ENCODE assay signal across 31 cellular contexts in genomic region chr11:24521586-24521985, GRCh38. TPM values are rescaled to one million over a fixed set of nuclear protein-coding genes. Genes with fewer than 3 reads are reported as not detected.
"Had no signal": no experiment of that assay in that cellular context is flagged by ENCODE, and none has a peak within 500 bp of the region (broad histone marks: within the 10 kb centered on the region; RNA-seq: fewer than 3 reads in every experiment).

No MANE protein-coding gene starts in this region.

- H3K36me3 Mint-ChIP-seq: naive B cell; naive thymus-derived CD8-positive, alpha-beta T cell; neural progenitor cell; stimulated activated effector memory CD8-positive, alpha-beta T cell treated with anti-CD3 and anti-CD28 coated beads, Interleukin-12 subunit alpha, Interleukin-12 subunit beta, amount 100 ng/mL, for 72 hours; stimulated activated naive B cell treated with anti-CD40 and anti-IgM and Interleukin-4, amounts not matched to agents 10 μg/mL and 1 μg/mL and 100 μg/mL, for 72 hours; type B pancreatic cell had no signal

- H3K27ac Mint-ChIP-seq: naive B cell; naive thymus-derived CD8-positive, alpha-beta T cell; neural progenitor cell; progenitor cell of endocrine pancreas; stimulated activated effector memory CD8-positive, alpha-beta T cell treated with anti-CD3 and anti-CD28 coated beads, Interleukin-12 subunit alpha, Interleukin-12 subunit beta, amount 100 ng/mL, for 72 hours; stimulated activated naive B cell treated with anti-CD40 and anti-IgM and Interleukin-4, amounts not matched to agents 10 μg/mL and 1 μg/mL and 100 μg/mL, for 72 hours; stimulated activated naive CD8-positive, alpha-beta T cell treated with anti-CD3 and anti-CD28 coated beads, Interleukin-15, Interleukin-2, amounts not matched to agents 100 ng/mL and 50 ng/mL, for 24 hours; type B pancreatic cell had no signal

- H3K27me3 ChIP-seq: neural progenitor cell, ovary, spleen, suprapubic skin, testis, tibial artery, transverse colon, vagina had no signal

- H2AFZ ChIP-seq: neural progenitor cell, parathyroid adenoma had no signal

- H3K27me3 Mint-ChIP-seq: naive B cell; naive thymus-derived CD8-positive, alpha-beta T cell; progenitor cell of endocrine pancreas; stimulated activated naive B cell treated with anti-CD40 and anti-IgM and Interleukin-4, amounts not matched to agents 10 μg/mL and 1 μg/mL and 100 μg/mL, for 72 hours; stimulated activated naive CD8-positive, alpha-beta T cell treated with anti-CD3 and anti-CD28 coated beads, Interleukin-15, Interleukin-2, amounts not matched to agents 100 ng/mL and 50 ng/mL, for 24 hours; type B pancreatic cell had no signal

- H3K4me3 ChIP-seq: neural progenitor cell, ovary, psoas muscle, skin epidermis, smooth muscle cell, spleen, suprapubic skin, testis, tibial artery, transverse colon, vagina had no signal

- DNase-seq: naive B cell; naive thymus-derived CD8-positive, alpha-beta T cell; occipital lobe; ovary; posterior cingulate gyrus; psoas muscle; right cardiac atrium; spleen; stimulated activated CD4-positive, alpha-beta T cell treated with anti-CD3 and anti-CD28 coated beads, Interleukin-12 subunit alpha, Interleukin-12 subunit beta, amount 100 ng/mL, for 4 hours; stimulated activated CD4-positive, alpha-beta T cell treated with anti-CD3 and anti-CD28 coated beads, Interleukin-1b, Interleukin-23, amount 100 ng/mL, for 48 hours; stimulated activated CD4-positive, alpha-beta T cell treated with anti-CD3 and anti-CD28 coated beads, Interleukin-4, amount 100 ng/mL, for 24 hours; stimulated activated naive B cell treated with anti-CD40 and anti-IgM and Interleukin-4, amounts not matched to agents 10 μg/mL and 1 μg/mL and 100 μg/mL, for 72 hours; stimulated activated naive CD4-positive, alpha-beta T cell treated with Interleukin-2 at 50 U/mL for 16 hours; substantia nigra; testis; tibial artery; transverse colon had no signal

- H3K4me1 ChIP-seq: neural progenitor cell, parathyroid adenoma, psoas muscle, spleen, suprapubic skin, testis, tibial artery, vagina had no signal

- H3K27ac ChIP-seq: neural progenitor cell, ovary, parathyroid adenoma, psoas muscle, skin epidermis, spleen, suprapubic skin, testis, tibial artery, transverse colon, vagina had no signal

- H3K9me3 Mint-ChIP-seq: naive B cell; nephron; neural progenitor cell; stimulated activated effector memory CD8-positive, alpha-beta T cell treated with anti-CD3 and anti-CD28 coated beads, Interleukin-12 subunit alpha, Interleukin-12 subunit beta, amount 100 ng/mL, for 72 hours; stimulated activated naive B cell treated with anti-CD40 and anti-IgM and Interleukin-4, amounts not matched to agents 10 μg/mL and 1 μg/mL and 100 μg/mL, for 72 hours; stimulated activated naive CD8-positive, alpha-beta T cell treated with anti-CD3 and anti-CD28 coated beads, Interleukin-15, Interleukin-2, amounts not matched to agents 100 ng/mL and 50 ng/mL, for 24 hours; type B pancreatic cell had no signal

- H3K4me2 ChIP-seq: neural progenitor cell, smooth muscle cell had no signal

- H3K4me1 Mint-ChIP-seq: naive B cell; naive thymus-derived CD8-positive, alpha-beta T cell; neural progenitor cell; stimulated activated effector memory CD8-positive, alpha-beta T cell treated with anti-CD3 and anti-CD28 coated beads, Interleukin-12 subunit alpha, Interleukin-12 subunit beta, amount 100 ng/mL, for 72 hours; stimulated activated naive B cell treated with anti-CD40 and anti-IgM and Interleukin-4, amounts not matched to agents 10 μg/mL and 1 μg/mL and 100 μg/mL, for 72 hours had no signal

- H3K79me2 ChIP-seq: parathyroid adenoma had no signal

- H3K9ac ChIP-seq: neural progenitor cell, parathyroid adenoma had no signal

- ATAC-seq: naive thymus-derived CD8-positive, alpha-beta T cell; psoas muscle; right cardiac atrium; sciatic nerve; stimulated activated effector memory CD8-positive, alpha-beta T cell treated with anti-CD3 and anti-CD28 coated beads, Interleukin-12 subunit alpha, Interleukin-12 subunit beta, amount 100 ng/mL, for 72 hours; stimulated activated naive B cell treated with anti-CD40 and anti-IgM and Interleukin-4, amounts not matched to agents 10 μg/mL and 1 μg/mL and 100 μg/mL, for 72 hours had no signal

- H3K9me3 ChIP-seq: ovary, psoas muscle, spleen, suprapubic skin, testis, tibial artery, transverse colon, vagina had no signal

- H3K4me3 Mint-ChIP-seq: naive B cell; naive thymus-derived CD8-positive, alpha-beta T cell; nephron; neural progenitor cell; stimulated activated effector memory CD8-positive, alpha-beta T cell treated with anti-CD3 and anti-CD28 coated beads, Interleukin-12 subunit alpha, Interleukin-12 subunit beta, amount 100 ng/mL, for 72 hours; stimulated activated naive B cell treated with anti-CD40 and anti-IgM and Interleukin-4, amounts not matched to agents 10 μg/mL and 1 μg/mL and 100 μg/mL, for 72 hours; stimulated activated naive CD8-positive, alpha-beta T cell treated with anti-CD3 and anti-CD28 coated beads, Interleukin-15, Interleukin-2, amounts not matched to agents 100 ng/mL and 50 ng/mL, for 24 hours; type B pancreatic cell had no signal

- H3K36me3 ChIP-seq: neural progenitor cell, ovary, spleen, suprapubic skin, tibial artery, transverse colon, vagina had no signal

RNA-seq across cellular contexts. Expression of gene LUZP2, which starts 24.7 kb away (rescaled TPM):
- total RNA-seq: naive thymus-derived CD8-positive, alpha-beta T cell; osteoblast; psoas muscle; renal cortical epithelial cell; right cardiac atrium had no signal
- polyA plus RNA-seq: naive thymus-derived CD8-positive, alpha-beta T cell had no signal
